24 cellular contexts compared by ENCODE assay signal in genomic region chr7:2254429-2255144, GRCh38.
"Had no signal": no experiment of that assay in that cellular context is flagged by ENCODE, and none has a peak within 500 bp of the region (broad histone marks: within the 10 kb centered on the region; RNA-seq: fewer than 3 reads in every experiment).

No MANE protein-coding gene starts in this region.

- H3K9me3 ChIP-seq: colonic mucosa, esophagus muscularis mucosa, left ventricle myocardium inferior, neutrophil, pancreas, psoas muscle, right atrium auricular region, spleen, stomach, suprapubic skin, tibial nerve had no signal

- H3K4me1 ChIP-seq: colonic mucosa, pancreas, psoas muscle, right atrium auricular region had no signal

- H3K27me3 ChIP-seq: colonic mucosa, esophagus muscularis mucosa, neutrophil, pancreas, right atrium auricular region, spleen, stomach, suprapubic skin, tibial nerve had no signal

- DNase-seq: activated CD4-positive, alpha-beta T cell treated with anti-CD3 and anti-CD28 coated beads, Interleukin-2, amount 50 U/mL, for 1 hour; activated CD4-positive, CD25-positive, alpha-beta regulatory T cell treated with anti-CD3 and anti-CD28 coated beads, Interleukin-2, amount 50 U/mL, for 72 hours; activated CD8-positive, alpha-beta memory T cell treated with anti-CD3 and anti-CD28 coated beads for 24 hours; activated CD8-positive, alpha-beta memory T cell treated with anti-CD3 and anti-CD28 coated beads, Interleukin-2, amount 50 U/mL, for 4 hours; activated naive CD4-positive, alpha-beta T cell treated with anti-CD3 and anti-CD28 coated beads for 36 hours; activated T-cell treated with anti-CD3 and anti-CD28 coated beads, Interleukin-2, amount 50 U/mL, for 4 hours; amygdala; colonic mucosa; glutamatergic neuron; hippocampal formation; left ventricle myocardium inferior; naive thymus-derived CD8-positive, alpha-beta T cell; pancreas; psoas muscle; spleen; stimulated activated CD4-positive, alpha-beta T cell treated with anti-CD3 and anti-CD28 coated beads, Interleukin-4, amount 100 ng/mL, for 24 hours; stomach had no signal

- H3K27ac ChIP-seq: colonic mucosa, esophagus muscularis mucosa, left ventricle myocardium inferior, neutrophil, pancreas, psoas muscle, right atrium auricular region, spleen, stomach, suprapubic skin, tibial nerve, VCaP had no signal

- H3K27me3 Mint-ChIP-seq: naive thymus-derived CD8-positive, alpha-beta T cell had no signal

- H3K9me3 Mint-ChIP-seq: activated naive CD4-positive, alpha-beta T cell treated with anti-CD3 and anti-CD28 coated beads for 36 hours; activated T-cell treated with anti-CD3 and anti-CD28 coated beads, Interleukin-2, amount 50 U/mL, for 4 hours; naive thymus-derived CD8-positive, alpha-beta T cell; T-helper 2 cell treated with Interferon-gamma antibody and Interleukin-4, amounts not matched to agents 5 μg/mL and 100 μg/mL, for 36 hours had no signal

- H3K36me3 ChIP-seq: colonic mucosa, pancreas had no signal

- ATAC-seq: activated T-cell treated with anti-CD3 and anti-CD28 coated beads, Interleukin-2, amount 50 U/mL, for 4 hours; naive thymus-derived CD8-positive, alpha-beta T cell; pancreas; psoas muscle had no signal

- H3K4me3 ChIP-seq: colonic mucosa, esophagus muscularis mucosa, left ventricle myocardium inferior, pancreas, psoas muscle, right atrium auricular region, spleen, stomach, suprapubic skin, tibial nerve had no signal

- H3K4me3 Mint-ChIP-seq: activated naive CD4-positive, alpha-beta T cell treated with anti-CD3 and anti-CD28 coated beads for 36 hours; activated T-cell treated with anti-CD3 and anti-CD28 coated beads, Interleukin-2, amount 50 U/mL, for 4 hours; T-helper 2 cell treated with Interferon-gamma antibody and Interleukin-4, amounts not matched to agents 5 μg/mL and 100 μg/mL, for 36 hours had no signal

- H3K27ac Mint-ChIP-seq: activated naive CD4-positive, alpha-beta T cell treated with anti-CD3 and anti-CD28 coated beads for 36 hours; T-helper 2 cell treated with Interferon-gamma antibody and Interleukin-4, amounts not matched to agents 5 μg/mL and 100 μg/mL, for 36 hours had no signal
